8 cellular contexts compared by ENCODE assay signal in genomic region chr12:121626087-121626852, GRCh38. TPM values are rescaled to one million over a fixed set of nuclear protein-coding genes. Genes with fewer than 3 reads are reported as not detected.
DNase-seq lines count a peak whose midpoint lies in the region; ATAC-seq and TF ChIP-seq lines count a peak whose summit lies in the region.

ORAI1 (plus strand) TSS chr12:121626530.

- peak within 1 kb of the TSS; percentile 69 for H3K4me3 ChIP-seq in AG04449 (ENCODE audit: low read depth, low read length)
- peak within 1 kb of the TSS; percentile 75 for H3K4me3 ChIP-seq in WI38 (ENCODE audit: low read depth, low read length)
- peak within 1 kb of the TSS; percentile 51 to 70 (median 58) for H3K4me3 ChIP-seq in mammary epithelial cell (replicated peaks in 1 of 3; ENCODE audit: insufficient read depth in 1 of 3, low read depth in 2 of 3, low read length in 3 of 3)
- H3K4me3 ChIP-seq in smooth muscle cell = peak within 1 kb of the TSS; percentile 49

- in situ Hi-C loops in mammary epithelial cell (cut with MboI; ENCODE audit: low sequenced_read_pairs in 2 of 2) = no loop called here

- CTCF ChIA-PET in AG04449 (lab: Yijun Ruan, JAX) (interaction anchor here (0.6 to 16.7 kb wide), 19 partner anchors 9 to 125 kb away, joined by 3 to 225 read pairs (median 7); partner anchors contain the start of genes KDM2B and MORN3), mammary epithelial cell (lab: Charles Lee; ENCODE audit: low non-redundant PET) (interaction anchor here (0.6 to 0.7 kb wide), 2 partner anchors 46 to 756 kb away, joined by 3 to 5 read pairs; no protein-coding TSS in a partner anchor)

- DNase-seq in AG04449 (ENCODE audit: low read depth, low spot score) (peak; percentile 16), NCI-H2227 treated with DMSO at 0.1 percent for 48 hours (lab: John Stamatoyannopoulos, UW) (peak; percentile 95), mammary epithelial cell (peak; percentile 87), iPS-NIHi7 (ENCODE audit: extremely low spot score) (peak; percentile 93), smooth muscle cell (lab: John Stamatoyannopoulos, UW; ENCODE audit: unreplicated experiment) (peak; percentile 91)

- H2AFZ ChIP-seq in mammary epithelial cell (ENCODE audit: low read depth, low read length) = peak within 1 kb of the TSS; percentile 91
- H2AFZ ChIP-seq in smooth muscle cell (ENCODE audit: low read depth) = peak within 1 kb of the TSS; percentile 59

- intact Hi-C loops in mammary epithelial cell (cut with micrococcal nuclease) = loop anchor here (2.0 kb wide), 2 partner anchors 47 to 125 kb away; no protein-coding TSS in a partner anchor

- H3K79me2 ChIP-seq in mammary epithelial cell (ENCODE audit: insufficient read depth, low read length) (peaks cover 35% of the 10 kb centered on the region), smooth muscle cell (ENCODE audit: low read depth) (no peaks in the 10 kb centered on the region)

- H3F3A ChIP-seq in smooth muscle cell (ENCODE audit: low read depth) = peaks cover 18% of the 10 kb centered on the region

- H3K4me1 ChIP-seq in mammary epithelial cell (ENCODE audit: insufficient read depth, low read length) (peaks cover 21% of the 10 kb centered on the region), smooth muscle cell (ENCODE audit: low read depth) (peaks cover 16% of the 10 kb centered on the region)

- H4K20me1 ChIP-seq in mammary epithelial cell (ENCODE audit: insufficient read depth, low read length) (no peaks in the 10 kb centered on the region), smooth muscle cell (ENCODE audit: low read depth) (no peaks in the 10 kb centered on the region)

- dilution Hi-C loops in mammary epithelial cell (cut with HindIII; ENCODE audit: low sequenced_read_pairs) = loop anchor here (25.0 kb wide), 1 partner anchor 136 kb away; no protein-coding TSS in a partner anchor

- H3K4me2 ChIP-seq in mammary epithelial cell (ENCODE audit: insufficient read depth, low read depth, low read length) (peak within 1 kb of the TSS; percentile 83), smooth muscle cell (peak within 1 kb of the TSS; percentile 82)

- H3K9ac ChIP-seq in mammary epithelial cell (ENCODE audit: insufficient read depth, low read length) (peak within 1 kb of the TSS; percentile 69), smooth muscle cell (ENCODE audit: low read depth) (peak within 1 kb of the TSS; percentile 52)

- 7% methylated on average over 24 of the region's 92 CpGs for WGBS in mammary epithelial cell (ENCODE audit: low coverage, missing lambda C conversion rate)
- WGBS in smooth muscle cell (ENCODE audit: low lambda C conversion rate) = 3% methylated on average over 50 of the region's 92 CpGs

- ATAC-seq in GM18873 (IDR thresholded peaks at IDR 0.05; ENCODE audit: low FRiP score, unreplicated experiment) (peak; percentile 55), HG03139 (IDR thresholded peaks at IDR 0.05; ENCODE audit: unreplicated experiment) (peak; percentile 70)

- H3K9me3 ChIP-seq in mammary epithelial cell (replicated peaks; ENCODE audit: insufficient read depth, low read length) = no peaks in the 10 kb centered on the region
- no peaks in the 10 kb centered on the region for H3K9me3 ChIP-seq in smooth muscle cell (replicated peaks; ENCODE audit: low read depth)

- H3K27me3 ChIP-seq in mammary epithelial cell (ENCODE audit: insufficient read depth, low read length) (no peaks in the 10 kb centered on the region), smooth muscle cell (ENCODE audit: low read depth) (no peaks in the 10 kb centered on the region)

- H3K36me3 ChIP-seq in mammary epithelial cell (ENCODE audit: insufficient read depth, low read length) (no peaks in the 10 kb centered on the region), smooth muscle cell (ENCODE audit: low read depth) (no peaks in the 10 kb centered on the region)

- H3K27ac ChIP-seq in mammary epithelial cell (ENCODE audit: insufficient read depth, low read depth, low read length) (peak within 1 kb of the TSS; percentile 66), smooth muscle cell (ENCODE audit: low read depth) (peak within 1 kb of the TSS; percentile 49)

- POLR2A ChIA-PET in AG04449 (lab: Yijun Ruan, JAX) = interaction anchor here (0.8 to 2.4 kb wide), 4 partner anchors 31 to 213 kb away, joined by 3 to 11 read pairs (median 3); no protein-coding TSS in a partner anchor

- BruUV-seq in mammary epithelial cell (replicated peaks; lab: Mats Ljungman, UMichigan) = no TSS peak

- TF ChIP-seq CTCF in AG04449 (IDR thresholded peaks at IDR 0.05; ENCODE audit: insufficient read depth, low read length, missing control alignments) (peak; percentile 27), WI38 (IDR thresholded peaks at IDR 0.05; ENCODE audit: low read depth, low read length) (no peak), mammary epithelial cell (conservative IDR thresholded peaks at IDR 0.05 in 1 of 2, IDR thresholded peaks at IDR 0.05 in 1 of 2; ENCODE audit: extremely low read depth in 1 of 2, insufficient read depth in 1 of 2, low read depth in 1 of 2, low read length in 2 of 2) (no peak), smooth muscle cell (IDR thresholded peaks at IDR 0.05; ENCODE audit: borderline replicate concordance, insufficient read depth, poor library complexity, severe bottlenecking) (no peak)

RNA-seq across cellular contexts. Expression of gene ORAI1, which starts in this region (rescaled TPM):
- total RNA-seq in mammary epithelial cell (10 to 100 TPM in 1 of 2 donors, 1 to 10 TPM in 1; 3.3 to 23.1 TPM), smooth muscle cell (5.4 and 5.5 TPM in 2 replicates)
- polyA plus RNA-seq in mammary epithelial cell (21.8 TPM), smooth muscle cell (23.4 and 24.0 TPM in 2 replicates)
- 10.4 TPM for polyA minus RNA-seq in mammary epithelial cell

Comparison
In these comparisons a context has a peak if more than half of its experiments do, and no peak if none do; other contexts are left out.
1. Peak in every context shown above with its lines: DNase-seq, ATAC-seq, H3K4me3 ChIP-seq and H3K27ac ChIP-seq.
2. DNase-seq: peak in every context shown above with its lines; median percentile 95 in NCI-H2227 treated with DMSO at 0.1 percent for 48 hours; 93 in iPS-NIHi7; 91 in smooth muscle cell; 87 in mammary epithelial cell; 16 in AG04449.